ENCODE assay signal across 1 cellular context in the genomic region with DNA sequence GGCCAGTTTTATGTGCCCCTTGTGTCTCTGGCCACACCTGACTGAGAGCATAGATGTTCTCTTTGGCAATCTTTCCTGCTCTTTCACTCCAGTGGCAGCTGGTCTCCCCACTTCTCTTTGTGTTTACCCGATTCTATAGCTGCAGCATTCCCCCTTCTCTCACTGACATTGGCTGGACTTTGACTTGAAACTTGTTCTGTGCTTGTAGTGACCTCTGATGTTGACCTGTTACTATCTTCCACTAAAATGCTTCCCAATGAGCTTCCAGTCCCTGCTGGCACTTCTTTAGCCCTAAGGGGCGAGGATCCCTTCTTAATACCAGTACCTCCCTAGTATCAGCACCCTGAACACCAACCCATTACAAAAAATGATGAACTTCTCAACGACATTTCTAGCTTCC.
TF ChIP-seq lines count a peak whose summit lies in the region.

No MANE protein-coding gene starts in this region.

TF ChIP-seq in GM23338, 12 proteins besides CTCF, POLR2A, EP300 and RAD21 (continued from another document):
- TF ChIP-seq, protein P1, sequence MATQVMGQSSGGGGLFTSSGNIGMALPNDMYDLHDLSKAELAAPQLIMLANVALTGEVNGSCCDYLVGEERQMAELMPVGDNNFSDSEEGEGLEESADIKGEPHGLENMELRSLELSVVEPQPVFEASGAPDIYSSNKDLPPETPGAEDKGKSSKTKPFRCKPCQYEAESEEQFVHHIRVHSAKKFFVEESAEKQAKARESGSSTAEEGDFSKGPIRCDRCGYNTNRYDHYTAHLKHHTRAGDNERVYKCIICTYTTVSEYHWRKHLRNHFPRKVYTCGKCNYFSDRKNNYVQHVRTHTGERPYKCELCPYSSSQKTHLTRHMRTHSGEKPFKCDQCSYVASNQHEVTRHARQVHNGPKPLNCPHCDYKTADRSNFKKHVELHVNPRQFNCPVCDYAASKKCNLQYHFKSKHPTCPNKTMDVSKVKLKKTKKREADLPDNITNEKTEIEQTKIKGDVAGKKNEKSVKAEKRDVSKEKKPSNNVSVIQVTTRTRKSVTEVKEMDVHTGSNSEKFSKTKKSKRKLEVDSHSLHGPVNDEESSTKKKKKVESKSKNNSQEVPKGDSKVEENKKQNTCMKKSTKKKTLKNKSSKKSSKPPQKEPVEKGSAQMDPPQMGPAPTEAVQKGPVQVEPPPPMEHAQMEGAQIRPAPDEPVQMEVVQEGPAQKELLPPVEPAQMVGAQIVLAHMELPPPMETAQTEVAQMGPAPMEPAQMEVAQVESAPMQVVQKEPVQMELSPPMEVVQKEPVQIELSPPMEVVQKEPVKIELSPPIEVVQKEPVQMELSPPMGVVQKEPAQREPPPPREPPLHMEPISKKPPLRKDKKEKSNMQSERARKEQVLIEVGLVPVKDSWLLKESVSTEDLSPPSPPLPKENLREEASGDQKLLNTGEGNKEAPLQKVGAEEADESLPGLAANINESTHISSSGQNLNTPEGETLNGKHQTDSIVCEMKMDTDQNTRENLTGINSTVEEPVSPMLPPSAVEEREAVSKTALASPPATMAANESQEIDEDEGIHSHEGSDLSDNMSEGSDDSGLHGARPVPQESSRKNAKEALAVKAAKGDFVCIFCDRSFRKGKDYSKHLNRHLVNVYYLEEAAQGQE (IDR thresholded peaks at IDR 0.05; ENCODE audit: unreplicated experiment), result no peak
- TF ChIP-seq EZH2 (IDR thresholded peaks at IDR 0.05; ENCODE audit: low read depth, unreplicated experiment) (no peak), JUNB (IDR thresholded peaks at IDR 0.05; ENCODE audit: unreplicated experiment) (no peak), NANOG (IDR thresholded peaks at IDR 0.05; ENCODE audit: borderline replicate concordance) (no peak), CREB1 (CRISPR knock-in tag; IDR thresholded peaks at IDR 0.05; ENCODE audit: low read depth) (no peak), ZNF114 (CRISPR knock-in tag; IDR thresholded peaks at IDR 0.05) (no peak), ZNF331 (CRISPR knock-in tag; IDR thresholded peaks at IDR 0.05; ENCODE audit: low read depth) (no peak)
- TF ChIP-seq, protein P2, sequence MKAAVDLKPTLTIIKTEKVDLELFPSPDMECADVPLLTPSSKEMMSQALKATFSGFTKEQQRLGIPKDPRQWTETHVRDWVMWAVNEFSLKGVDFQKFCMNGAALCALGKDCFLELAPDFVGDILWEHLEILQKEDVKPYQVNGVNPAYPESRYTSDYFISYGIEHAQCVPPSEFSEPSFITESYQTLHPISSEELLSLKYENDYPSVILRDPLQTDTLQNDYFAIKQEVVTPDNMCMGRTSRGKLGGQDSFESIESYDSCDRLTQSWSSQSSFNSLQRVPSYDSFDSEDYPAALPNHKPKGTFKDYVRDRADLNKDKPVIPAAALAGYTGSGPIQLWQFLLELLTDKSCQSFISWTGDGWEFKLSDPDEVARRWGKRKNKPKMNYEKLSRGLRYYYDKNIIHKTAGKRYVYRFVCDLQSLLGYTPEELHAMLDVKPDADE (IDR thresholded peaks at IDR 0.05), result no peak
